8 cellular contexts compared by ENCODE assay signal in genomic region chr3:184710870-184711365, GRCh38. TPM values are rescaled to one million over a fixed set of nuclear protein-coding genes. Genes with fewer than 3 reads are reported as not detected.
DNase-seq lines count a peak whose midpoint lies in the region; ATAC-seq and TF ChIP-seq lines count a peak whose summit lies in the region.

No MANE protein-coding gene starts in this region.

- CTCF ChIA-PET in CD8-positive, alpha-beta T cell (lab: Charles Lee), result interaction anchor here (0.7 to 2.6 kb wide), 3 partner anchors 16 to 150 kb away, joined by 3 to 11 read pairs (median 6); partner anchors contain the start of gene EPHB3

- H3K27me3 Mint-ChIP-seq in CD8-positive, alpha-beta T cell (ENCODE audit: low read depth), result no peaks in the 10 kb centered on the region

- no peaks in the 10 kb centered on the region for H3K9me3 Mint-ChIP-seq in CD8-positive, alpha-beta T cell

- TF ChIP-seq POLR2A in esophagus muscularis mucosa (IDR thresholded peaks at IDR 0.05; ENCODE audit: low read depth), result no peak

- H3K4me1 Mint-ChIP-seq in CD8-positive, alpha-beta T cell (ENCODE audit: low read depth), result peaks cover 28% of the 10 kb centered on the region

- H3K27ac ChIP-seq in CD8-positive, alpha-beta T cell (ENCODE audit: low read depth, low read length), result peak overlapping the region; percentile 73
- H3K27ac ChIP-seq in WERI-Rb-1, result peak overlapping the region; percentile 98
- peak overlapping the region; percentile 92 to 96 (median 94) for H3K27ac ChIP-seq in esophagus muscularis mucosa (replicated peaks in 1 of 4)
- peak overlapping the region; percentile 88 for H3K27ac ChIP-seq in neural cell (ENCODE audit: low read length)

- peak in 3 of 7 experiments; percentile 10 to 55 (median 22) for DNase-seq in CD8-positive, alpha-beta T cell
- DNase-seq in WERI-Rb-1 (no peak), esophagus muscularis mucosa (ENCODE audit: extremely low spot score) (no peak), amniotic stem cell (lab: John Stamatoyannopoulos, UW) (no peak), NCI-H2196 (lab: John Stamatoyannopoulos, UW; ENCODE audit: unreplicated experiment) (no peak)

- H3K4me3 Mint-ChIP-seq in CD8-positive, alpha-beta T cell, result peak overlapping the region; percentile 90

- H3K4me3 ChIP-seq in CD8-positive, alpha-beta T cell (ENCODE audit: low read depth, low read length), result peak overlapping the region; percentile 62
- peak overlapping the region; percentile 87 for H3K4me3 ChIP-seq in WERI-Rb-1 (ENCODE audit: low read depth, low read length)
- H3K4me3 ChIP-seq in esophagus muscularis mucosa, result peak overlapping the region; percentile 76 to 95 (median 89)
- H3K4me3 ChIP-seq in neural cell (ENCODE audit: low read length), result peak overlapping the region; percentile 75

- H3K9me3 ChIP-seq in CD8-positive, alpha-beta T cell (ENCODE audit: low read length), result no peaks in the 10 kb centered on the region
- H3K9me3 ChIP-seq in WERI-Rb-1 (ENCODE audit: severe bottlenecking) (peaks cover 4% of the 10 kb centered on the region), esophagus muscularis mucosa (no peaks in the 10 kb centered on the region), neural cell (ENCODE audit: low read length) (no peaks in the 10 kb centered on the region)

- H3K36me3 ChIP-seq in CD8-positive, alpha-beta T cell (ENCODE audit: insufficient read depth, low read length), result no peaks in the 10 kb centered on the region
- H3K36me3 ChIP-seq in WERI-Rb-1 (peaks cover 28% of the 10 kb centered on the region), esophagus muscularis mucosa (peaks cover 0 to 6% (median 0%) of the 10 kb centered on the region in 4 donors), neural cell (ENCODE audit: insufficient read depth, low read length) (no peaks in the 10 kb centered on the region)

- H3F3A ChIP-seq in neural cell (ENCODE audit: insufficient read depth, low read length, poor library complexity, severe bottlenecking), result no peaks in the 10 kb centered on the region

- peak overlapping the region; percentile 93 for H2AFZ ChIP-seq in neural cell (ENCODE audit: low read depth, low read length)

- intact Hi-C loops in CD8-positive, alpha-beta T cell (cut with DNase I, micrococcal nuclease), result loop anchor here (1.0 to 2.0 kb wide), 3 partner anchors 101 to 348 kb away; partner anchors contain the start of genes EPHB3 (in 1 of the 2) and VPS8 (in 1 of the 2)
- intact Hi-C loops in esophagus muscularis mucosa (cut with DNase I), result no loop called here

- no peak for TF ChIP-seq EP300 in esophagus muscularis mucosa (IDR thresholded peaks at IDR 0.05)
- no peak for TF ChIP-seq EP300 in neural cell (conservative IDR thresholded peaks at IDR 0.05; ENCODE audit: poor library complexity, severe bottlenecking)

- H3K4me1 ChIP-seq in CD8-positive, alpha-beta T cell (ENCODE audit: insufficient read depth, low read length), result peaks cover 14% of the 10 kb centered on the region
- peaks cover 28 to 41% (median 34%) of the 10 kb centered on the region in 4 donors for H3K4me1 ChIP-seq in esophagus muscularis mucosa

- peak overlapping the region; percentile 91 for H3K27ac Mint-ChIP-seq in CD8-positive, alpha-beta T cell

- TF ChIP-seq RAD21 in neural cell (conservative IDR thresholded peaks at IDR 0.05), result no peak

- peaks cover 12% of the 10 kb centered on the region for H3K36me3 Mint-ChIP-seq in CD8-positive, alpha-beta T cell

- H4K20me1 ChIP-seq in neural cell (ENCODE audit: insufficient read depth), result no peaks in the 10 kb centered on the region

- H3K27me3 ChIP-seq in CD8-positive, alpha-beta T cell (ENCODE audit: insufficient read depth, low read length), result no peaks in the 10 kb centered on the region
- no peaks in the 10 kb centered on the region for H3K27me3 ChIP-seq in WERI-Rb-1 (ENCODE audit: insufficient read depth, low read depth, severe bottlenecking)
- H3K27me3 ChIP-seq in esophagus muscularis mucosa, result no peaks in the 10 kb centered on the region
- H3K27me3 ChIP-seq in neural cell (ENCODE audit: insufficient read depth, low read depth, low read length), result no peaks in the 10 kb centered on the region

- no peak for TF ChIP-seq CTCF in CD8-positive, alpha-beta T cell (IDR thresholded peaks at IDR 0.05)
- TF ChIP-seq CTCF in WERI-Rb-1 (IDR thresholded peaks at IDR 0.05; ENCODE audit: low read depth, low read length) (no peak), esophagus muscularis mucosa (IDR thresholded peaks at IDR 0.05) (no peak), neural cell (IDR thresholded peaks at IDR 0.05; ENCODE audit: poor library complexity, severe bottlenecking) (no peak)

- POLR2A ChIA-PET in CD8-positive, alpha-beta T cell (lab: Charles Lee), result interaction anchor here (1.0 to 1.9 kb wide), 4 partner anchors 13 to 347 kb away, joined by 3 to 8 read pairs (median 4); partner anchors contain the start of gene EPHB3

- 4% methylated on average over 11 of the region's 13 CpGs for WGBS in esophagus muscularis mucosa

- peak overlapping the region; percentile 92 for H3K9ac ChIP-seq in neural cell (ENCODE audit: low read length)

- peaks cover 18% of the 10 kb centered on the region for H3K79me2 ChIP-seq in neural cell (replicated peaks; ENCODE audit: insufficient read depth, low read length)

- peak; percentile 24 for ATAC-seq in CD8-positive, alpha-beta T cell
- ATAC-seq in GM19351 (IDR thresholded peaks at IDR 0.05; ENCODE audit: unreplicated experiment) (peak; percentile 62), HG03432 (IDR thresholded peaks at IDR 0.05; ENCODE audit: unreplicated experiment) (peak; percentile 47)

- H3K4me2 ChIP-seq in neural cell (ENCODE audit: low read length), result peak overlapping the region; percentile 42

- no peaks in the 10 kb centered on the region for H3K9me2 ChIP-seq in neural cell (ENCODE audit: insufficient read depth, low read length)

TF ChIP-seq in neural cell, 6 proteins besides CTCF, POLR2A, EP300 and RAD21:
- TF ChIP-seq TAF1 (IDR thresholded peaks at IDR 0.05; ENCODE audit: low read depth) (no peak), POLR2AphosphoS5 (IDR thresholded peaks at IDR 0.05) (no peak), REST (IDR thresholded peaks at IDR 0.05; ENCODE audit: borderline replicate concordance) (no peak), MXI1 (conservative IDR thresholded peaks at IDR 0.05; ENCODE audit: poor library complexity, severe bottlenecking) (no peak)

RNA-seq across cellular contexts. Expression of gene MAGEF1, which starts 0.9 kb away (rescaled TPM):
- 1 to 10 TPM; 3.2 to 3.3 TPM for total RNA-seq in CD8-positive, alpha-beta T cell
- 10 to 100 TPM; 23.5 to 50.9 (median 34.1) TPM for total RNA-seq in esophagus muscularis mucosa
- 90.9 and 103 TPM in 2 replicates for polyA plus RNA-seq in neural cell
- 56.0 and 63.8 TPM in 2 replicates for polyA minus RNA-seq in neural cell

Comparison
In these comparisons a context has a peak if more than half of its experiments do, and no peak if none do; other contexts are left out.
1. RNA of gene MAGEF1, which starts 0.9 kb away (total RNA-seq): 23.5 to 50.9 TPM in esophagus muscularis mucosa; 3.2 to 3.3 TPM in CD8-positive, alpha-beta T cell; every median in the first group is over 4 times any median in the second.
2. Peak in every context shown above with its lines, with median percentiles within 50 percentile points of each other: ATAC-seq, H3K27ac ChIP-seq and H3K4me3 ChIP-seq.